ENCODE assay signal across 1 cellular context in the genomic region with DNA sequence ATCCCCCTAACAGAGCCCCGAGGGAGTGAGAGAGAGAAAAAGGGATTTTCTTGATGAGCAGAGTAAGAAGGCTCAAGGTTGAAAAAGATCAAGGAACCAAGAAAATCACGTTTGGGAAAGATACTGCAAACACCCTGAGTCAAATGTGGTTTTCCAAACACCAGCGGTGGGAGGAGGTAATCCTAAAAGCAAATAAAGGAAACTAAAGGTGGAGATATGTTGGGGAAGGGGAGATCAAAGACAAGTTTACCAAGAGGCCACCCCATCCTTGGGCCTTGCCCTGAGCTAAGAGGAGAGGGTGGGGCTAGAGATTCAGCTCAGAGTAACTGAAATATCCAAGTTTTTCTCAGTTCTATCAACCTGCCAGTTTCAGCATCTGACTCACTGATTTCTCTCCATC.
TF ChIP-seq lines count a peak whose summit lies in the region.

No MANE protein-coding gene starts in this region.

TF ChIP-seq in HepG2, 621 proteins besides CTCF, POLR2A, EP300 and RAD21 (continued from another document and continues in another):
- TF ChIP-seq, protein P1, sequence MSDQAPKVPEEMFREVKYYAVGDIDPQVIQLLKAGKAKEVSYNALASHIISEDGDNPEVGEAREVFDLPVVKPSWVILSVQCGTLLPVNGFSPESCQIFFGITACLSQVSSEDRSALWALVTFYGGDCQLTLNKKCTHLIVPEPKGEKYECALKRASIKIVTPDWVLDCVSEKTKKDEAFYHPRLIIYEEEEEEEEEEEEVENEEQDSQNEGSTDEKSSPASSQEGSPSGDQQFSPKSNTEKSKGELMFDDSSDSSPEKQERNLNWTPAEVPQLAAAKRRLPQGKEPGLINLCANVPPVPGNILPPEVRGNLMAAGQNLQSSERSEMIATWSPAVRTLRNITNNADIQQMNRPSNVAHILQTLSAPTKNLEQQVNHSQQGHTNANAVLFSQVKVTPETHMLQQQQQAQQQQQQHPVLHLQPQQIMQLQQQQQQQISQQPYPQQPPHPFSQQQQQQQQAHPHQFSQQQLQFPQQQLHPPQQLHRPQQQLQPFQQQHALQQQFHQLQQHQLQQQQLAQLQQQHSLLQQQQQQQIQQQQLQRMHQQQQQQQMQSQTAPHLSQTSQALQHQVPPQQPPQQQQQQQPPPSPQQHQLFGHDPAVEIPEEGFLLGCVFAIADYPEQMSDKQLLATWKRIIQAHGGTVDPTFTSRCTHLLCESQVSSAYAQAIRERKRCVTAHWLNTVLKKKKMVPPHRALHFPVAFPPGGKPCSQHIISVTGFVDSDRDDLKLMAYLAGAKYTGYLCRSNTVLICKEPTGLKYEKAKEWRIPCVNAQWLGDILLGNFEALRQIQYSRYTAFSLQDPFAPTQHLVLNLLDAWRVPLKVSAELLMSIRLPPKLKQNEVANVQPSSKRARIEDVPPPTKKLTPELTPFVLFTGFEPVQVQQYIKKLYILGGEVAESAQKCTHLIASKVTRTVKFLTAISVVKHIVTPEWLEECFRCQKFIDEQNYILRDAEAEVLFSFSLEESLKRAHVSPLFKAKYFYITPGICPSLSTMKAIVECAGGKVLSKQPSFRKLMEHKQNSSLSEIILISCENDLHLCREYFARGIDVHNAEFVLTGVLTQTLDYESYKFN (CRISPR knock-in tag; conservative IDR thresholded peaks at IDR 0.05), result peak; percentile 47; the same call in 1 of the 2 replicates
- TF ChIP-seq POGZ (CRISPR knock-in tag; IDR thresholded peaks at IDR 0.05) (0 out of 2 replicates have a peak, but pooled peaks have one; percentile 21), KMT2A (CRISPR knock-in tag; IDR thresholded peaks at IDR 0.05) (no peak), BRD4 (CRISPR knock-in tag; IDR thresholded peaks at IDR 0.05) (no peak), ZNF468 (CRISPR knock-in tag; IDR thresholded peaks at IDR 0.05) (no peak), FOXA3 (CRISPR knock-in tag; IDR thresholded peaks at IDR 0.05) (peak; percentile 35; the same call in 1 of the 2 replicates), ZNF598 (CRISPR knock-in tag; IDR thresholded peaks at IDR 0.05; ENCODE audit: borderline replicate concordance) (no peak), NR2F2 (IDR thresholded peaks at IDR 0.05; ENCODE audit: borderline replicate concordance, low read depth) (no peak), REXO4 (CRISPR knock-in tag; IDR thresholded peaks at IDR 0.05; ENCODE audit: borderline replicate concordance) (no peak), ZNF773 (CRISPR knock-in tag; IDR thresholded peaks at IDR 0.05; ENCODE audit: borderline replicate concordance) (no peak), ZBTB7A (CRISPR knock-in tag; IDR thresholded peaks at IDR 0.05) (peak; percentile 73; the same call in 1 of the 2 replicates), ZNF205 (CRISPR knock-in tag; IDR thresholded peaks at IDR 0.05) (no peak), HCFC1 (IDR thresholded peaks at IDR 0.05; ENCODE audit: low read depth, low read length) (no peak), ZNF772 (CRISPR knock-in tag; IDR thresholded peaks at IDR 0.05) (no peak), FOXA1 (IDR thresholded peaks at IDR 0.05) (no peak), FOXA1 (CRISPR knock-in tag; IDR thresholded peaks at IDR 0.05) (peak; percentile 46; the same call in 1 of the 2 replicates), PLRG1 (conservative IDR thresholded peaks at IDR 0.05) (no peak), TCF7 (IDR thresholded peaks at IDR 0.05; ENCODE audit: low read depth) (peak; percentile 70), ZNF570 (CRISPR knock-in tag; IDR thresholded peaks at IDR 0.05; ENCODE audit: borderline replicate concordance) (no peak), HOXD1 (CRISPR knock-in tag; IDR thresholded peaks at IDR 0.05) (no peak), ZSCAN30 (CRISPR knock-in tag; IDR thresholded peaks at IDR 0.05) (no peak), HNF4A (CRISPR knock-in tag; IDR thresholded peaks at IDR 0.05) (peak; percentile 65), ESRRA (CRISPR knock-in tag; IDR thresholded peaks at IDR 0.05; ENCODE audit: low read depth) (no peak), ZNF749 (CRISPR knock-in tag; IDR thresholded peaks at IDR 0.05; ENCODE audit: borderline replicate concordance) (no peak), ZNF3 (CRISPR knock-in tag; IDR thresholded peaks at IDR 0.05) (no peak), JUN (CRISPR knock-in tag; IDR thresholded peaks at IDR 0.05) (no peak), MTA3 (CRISPR knock-in tag; IDR thresholded peaks at IDR 0.05) (no peak), NR2F1 (CRISPR knock-in tag; IDR thresholded peaks at IDR 0.05) (no peak), ZNF607 (CRISPR knock-in tag; IDR thresholded peaks at IDR 0.05; ENCODE audit: borderline replicate concordance) (no peak), GFI1 (CRISPR knock-in tag; IDR thresholded peaks at IDR 0.05; ENCODE audit: borderline replicate concordance) (peak; percentile 80), FLYWCH1 (CRISPR knock-in tag; IDR thresholded peaks at IDR 0.05) (no peak), KLF11 (CRISPR knock-in tag; IDR thresholded peaks at IDR 0.05) (no peak), SUZ12 (IDR thresholded peaks at IDR 0.05; ENCODE audit: low read depth, low read length) (no peak), ZNF788 (CRISPR knock-in tag; IDR thresholded peaks at IDR 0.05; ENCODE audit: borderline replicate concordance) (no peak), ZNF496 (CRISPR knock-in tag; IDR thresholded peaks at IDR 0.05; ENCODE audit: insufficient replicate concordance) (no peak)
- TF ChIP-seq, protein P2, sequence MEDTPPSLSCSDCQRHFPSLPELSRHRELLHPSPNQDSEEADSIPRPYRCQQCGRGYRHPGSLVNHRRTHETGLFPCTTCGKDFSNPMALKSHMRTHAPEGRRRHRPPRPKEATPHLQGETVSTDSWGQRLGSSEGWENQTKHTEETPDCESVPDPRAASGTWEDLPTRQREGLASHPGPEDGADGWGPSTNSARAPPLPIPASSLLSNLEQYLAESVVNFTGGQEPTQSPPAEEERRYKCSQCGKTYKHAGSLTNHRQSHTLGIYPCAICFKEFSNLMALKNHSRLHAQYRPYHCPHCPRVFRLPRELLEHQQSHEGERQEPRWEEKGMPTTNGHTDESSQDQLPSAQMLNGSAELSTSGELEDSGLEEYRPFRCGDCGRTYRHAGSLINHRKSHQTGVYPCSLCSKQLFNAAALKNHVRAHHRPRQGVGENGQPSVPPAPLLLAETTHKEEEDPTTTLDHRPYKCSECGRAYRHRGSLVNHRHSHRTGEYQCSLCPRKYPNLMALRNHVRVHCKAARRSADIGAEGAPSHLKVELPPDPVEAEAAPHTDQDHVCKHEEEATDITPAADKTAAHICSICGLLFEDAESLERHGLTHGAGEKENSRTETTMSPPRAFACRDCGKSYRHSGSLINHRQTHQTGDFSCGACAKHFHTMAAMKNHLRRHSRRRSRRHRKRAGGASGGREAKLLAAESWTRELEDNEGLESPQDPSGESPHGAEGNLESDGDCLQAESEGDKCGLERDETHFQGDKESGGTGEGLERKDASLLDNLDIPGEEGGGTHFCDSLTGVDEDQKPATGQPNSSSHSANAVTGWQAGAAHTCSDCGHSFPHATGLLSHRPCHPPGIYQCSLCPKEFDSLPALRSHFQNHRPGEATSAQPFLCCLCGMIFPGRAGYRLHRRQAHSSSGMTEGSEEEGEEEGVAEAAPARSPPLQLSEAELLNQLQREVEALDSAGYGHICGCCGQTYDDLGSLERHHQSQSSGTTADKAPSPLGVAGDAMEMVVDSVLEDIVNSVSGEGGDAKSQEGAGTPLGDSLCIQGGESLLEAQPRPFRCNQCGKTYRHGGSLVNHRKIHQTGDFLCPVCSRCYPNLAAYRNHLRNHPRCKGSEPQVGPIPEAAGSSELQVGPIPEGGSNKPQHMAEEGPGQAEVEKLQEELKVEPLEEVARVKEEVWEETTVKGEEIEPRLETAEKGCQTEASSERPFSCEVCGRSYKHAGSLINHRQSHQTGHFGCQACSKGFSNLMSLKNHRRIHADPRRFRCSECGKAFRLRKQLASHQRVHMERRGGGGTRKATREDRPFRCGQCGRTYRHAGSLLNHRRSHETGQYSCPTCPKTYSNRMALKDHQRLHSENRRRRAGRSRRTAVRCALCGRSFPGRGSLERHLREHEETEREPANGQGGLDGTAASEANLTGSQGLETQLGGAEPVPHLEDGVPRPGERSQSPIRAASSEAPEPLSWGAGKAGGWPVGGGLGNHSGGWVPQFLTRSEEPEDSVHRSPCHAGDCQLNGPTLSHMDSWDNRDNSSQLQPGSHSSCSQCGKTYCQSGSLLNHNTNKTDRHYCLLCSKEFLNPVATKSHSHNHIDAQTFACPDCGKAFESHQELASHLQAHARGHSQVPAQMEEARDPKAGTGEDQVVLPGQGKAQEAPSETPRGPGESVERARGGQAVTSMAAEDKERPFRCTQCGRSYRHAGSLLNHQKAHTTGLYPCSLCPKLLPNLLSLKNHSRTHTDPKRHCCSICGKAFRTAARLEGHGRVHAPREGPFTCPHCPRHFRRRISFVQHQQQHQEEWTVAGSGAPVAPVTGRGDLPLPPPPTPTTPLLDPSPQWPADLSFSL (CRISPR knock-in tag; IDR thresholded peaks at IDR 0.05), result no peak
- TF ChIP-seq, protein P3, sequence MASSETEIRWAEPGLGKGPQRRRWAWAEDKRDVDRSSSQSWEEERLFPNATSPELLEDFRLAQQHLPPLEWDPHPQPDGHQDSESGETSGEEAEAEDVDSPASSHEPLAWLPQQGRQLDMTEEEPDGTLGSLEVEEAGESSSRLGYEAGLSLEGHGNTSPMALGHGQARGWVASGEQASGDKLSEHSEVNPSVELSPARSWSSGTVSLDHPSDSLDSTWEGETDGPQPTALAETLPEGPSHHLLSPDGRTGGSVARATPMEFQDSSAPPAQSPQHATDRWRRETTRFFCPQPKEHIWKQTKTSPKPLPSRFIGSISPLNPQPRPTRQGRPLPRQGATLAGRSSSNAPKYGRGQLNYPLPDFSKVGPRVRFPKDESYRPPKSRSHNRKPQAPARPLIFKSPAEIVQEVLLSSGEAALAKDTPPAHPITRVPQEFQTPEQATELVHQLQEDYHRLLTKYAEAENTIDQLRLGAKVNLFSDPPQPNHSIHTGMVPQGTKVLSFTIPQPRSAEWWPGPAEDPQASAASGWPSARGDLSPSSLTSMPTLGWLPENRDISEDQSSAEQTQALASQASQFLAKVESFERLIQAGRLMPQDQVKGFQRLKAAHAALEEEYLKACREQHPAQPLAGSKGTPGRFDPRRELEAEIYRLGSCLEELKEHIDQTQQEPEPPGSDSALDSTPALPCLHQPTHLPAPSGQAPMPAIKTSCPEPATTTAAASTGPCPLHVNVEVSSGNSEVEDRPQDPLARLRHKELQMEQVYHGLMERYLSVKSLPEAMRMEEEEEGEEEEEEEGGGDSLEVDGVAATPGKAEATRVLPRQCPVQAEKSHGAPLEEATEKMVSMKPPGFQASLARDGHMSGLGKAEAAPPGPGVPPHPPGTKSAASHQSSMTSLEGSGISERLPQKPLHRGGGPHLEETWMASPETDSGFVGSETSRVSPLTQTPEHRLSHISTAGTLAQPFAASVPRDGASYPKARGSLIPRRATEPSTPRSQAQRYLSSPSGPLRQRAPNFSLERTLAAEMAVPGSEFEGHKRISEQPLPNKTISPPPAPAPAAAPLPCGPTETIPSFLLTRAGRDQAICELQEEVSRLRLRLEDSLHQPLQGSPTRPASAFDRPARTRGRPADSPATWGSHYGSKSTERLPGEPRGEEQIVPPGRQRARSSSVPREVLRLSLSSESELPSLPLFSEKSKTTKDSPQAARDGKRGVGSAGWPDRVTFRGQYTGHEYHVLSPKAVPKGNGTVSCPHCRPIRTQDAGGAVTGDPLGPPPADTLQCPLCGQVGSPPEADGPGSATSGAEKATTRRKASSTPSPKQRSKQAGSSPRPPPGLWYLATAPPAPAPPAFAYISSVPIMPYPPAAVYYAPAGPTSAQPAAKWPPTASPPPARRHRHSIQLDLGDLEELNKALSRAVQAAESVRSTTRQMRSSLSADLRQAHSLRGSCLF (CRISPR knock-in tag; IDR thresholded peaks at IDR 0.05; ENCODE audit: borderline replicate concordance), result no peak
- TF ChIP-seq, protein P4, sequence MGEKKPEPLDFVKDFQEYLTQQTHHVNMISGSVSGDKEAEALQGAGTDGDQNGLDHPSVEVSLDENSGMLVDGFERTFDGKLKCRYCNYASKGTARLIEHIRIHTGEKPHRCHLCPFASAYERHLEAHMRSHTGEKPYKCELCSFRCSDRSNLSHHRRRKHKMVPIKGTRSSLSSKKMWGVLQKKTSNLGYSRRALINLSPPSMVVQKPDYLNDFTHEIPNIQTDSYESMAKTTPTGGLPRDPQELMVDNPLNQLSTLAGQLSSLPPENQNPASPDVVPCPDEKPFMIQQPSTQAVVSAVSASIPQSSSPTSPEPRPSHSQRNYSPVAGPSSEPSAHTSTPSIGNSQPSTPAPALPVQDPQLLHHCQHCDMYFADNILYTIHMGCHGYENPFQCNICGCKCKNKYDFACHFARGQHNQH (CRISPR knock-in tag; IDR thresholded peaks at IDR 0.05), result no peak
- TF ChIP-seq, protein P5, sequence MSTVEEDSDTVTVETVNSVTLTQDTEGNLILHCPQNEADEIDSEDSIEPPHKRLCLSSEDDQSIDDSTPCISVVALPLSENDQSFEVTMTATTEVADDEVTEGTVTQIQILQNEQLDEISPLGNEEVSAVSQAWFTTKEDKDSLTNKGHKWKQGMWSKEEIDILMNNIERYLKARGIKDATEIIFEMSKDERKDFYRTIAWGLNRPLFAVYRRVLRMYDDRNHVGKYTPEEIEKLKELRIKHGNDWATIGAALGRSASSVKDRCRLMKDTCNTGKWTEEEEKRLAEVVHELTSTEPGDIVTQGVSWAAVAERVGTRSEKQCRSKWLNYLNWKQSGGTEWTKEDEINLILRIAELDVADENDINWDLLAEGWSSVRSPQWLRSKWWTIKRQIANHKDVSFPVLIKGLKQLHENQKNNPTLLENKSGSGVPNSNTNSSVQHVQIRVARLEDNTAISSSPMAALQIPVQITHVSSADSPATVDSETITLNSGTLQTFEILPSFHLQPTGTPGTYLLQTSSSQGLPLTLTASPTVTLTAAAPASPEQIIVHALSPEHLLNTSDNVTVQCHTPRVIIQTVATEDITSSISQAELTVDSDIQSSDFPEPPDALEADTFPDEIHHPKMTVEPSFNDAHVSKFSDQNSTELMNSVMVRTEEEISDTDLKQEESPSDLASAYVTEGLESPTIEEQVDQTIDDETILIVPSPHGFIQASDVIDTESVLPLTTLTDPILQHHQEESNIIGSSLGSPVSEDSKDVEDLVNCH (CRISPR knock-in tag; IDR thresholded peaks at IDR 0.05), result no peak
- TF ChIP-seq, protein P6, sequence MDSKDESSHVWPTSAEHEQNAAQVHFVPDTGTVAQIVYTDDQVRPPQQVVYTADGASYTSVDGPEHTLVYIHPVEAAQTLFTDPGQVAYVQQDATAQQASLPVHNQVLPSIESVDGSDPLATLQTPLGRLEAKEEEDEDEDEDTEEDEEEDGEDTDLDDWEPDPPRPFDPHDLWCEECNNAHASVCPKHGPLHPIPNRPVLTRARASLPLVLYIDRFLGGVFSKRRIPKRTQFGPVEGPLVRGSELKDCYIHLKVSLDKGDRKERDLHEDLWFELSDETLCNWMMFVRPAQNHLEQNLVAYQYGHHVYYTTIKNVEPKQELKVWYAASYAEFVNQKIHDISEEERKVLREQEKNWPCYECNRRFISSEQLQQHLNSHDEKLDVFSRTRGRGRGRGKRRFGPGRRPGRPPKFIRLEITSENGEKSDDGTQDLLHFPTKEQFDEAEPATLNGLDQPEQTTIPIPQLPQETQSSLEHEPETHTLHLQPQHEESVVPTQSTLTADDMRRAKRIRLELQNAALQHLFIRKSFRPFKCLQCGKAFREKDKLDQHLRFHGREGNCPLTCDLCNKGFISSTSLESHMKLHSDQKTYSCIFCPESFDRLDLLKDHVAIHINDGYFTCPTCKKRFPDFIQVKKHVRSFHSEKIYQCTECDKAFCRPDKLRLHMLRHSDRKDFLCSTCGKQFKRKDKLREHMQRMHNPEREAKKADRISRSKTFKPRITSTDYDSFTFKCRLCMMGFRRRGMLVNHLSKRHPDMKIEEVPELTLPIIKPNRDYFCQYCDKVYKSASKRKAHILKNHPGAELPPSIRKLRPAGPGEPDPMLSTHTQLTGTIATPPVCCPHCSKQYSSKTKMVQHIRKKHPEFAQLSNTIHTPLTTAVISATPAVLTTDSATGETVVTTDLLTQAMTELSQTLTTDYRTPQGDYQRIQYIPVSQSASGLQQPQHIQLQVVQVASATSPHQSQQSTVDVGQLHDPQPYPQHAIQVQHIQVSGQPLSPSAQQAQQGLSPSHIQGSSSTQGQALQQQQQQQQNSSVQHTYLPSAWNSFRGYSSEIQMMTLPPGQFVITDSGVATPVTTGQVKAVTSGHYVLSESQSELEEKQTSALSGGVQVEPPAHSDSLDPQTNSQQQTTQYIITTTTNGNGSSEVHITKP (CRISPR knock-in tag; IDR thresholded peaks at IDR 0.05; ENCODE audit: low read depth), result no peak
